In the genomic region with DNA sequence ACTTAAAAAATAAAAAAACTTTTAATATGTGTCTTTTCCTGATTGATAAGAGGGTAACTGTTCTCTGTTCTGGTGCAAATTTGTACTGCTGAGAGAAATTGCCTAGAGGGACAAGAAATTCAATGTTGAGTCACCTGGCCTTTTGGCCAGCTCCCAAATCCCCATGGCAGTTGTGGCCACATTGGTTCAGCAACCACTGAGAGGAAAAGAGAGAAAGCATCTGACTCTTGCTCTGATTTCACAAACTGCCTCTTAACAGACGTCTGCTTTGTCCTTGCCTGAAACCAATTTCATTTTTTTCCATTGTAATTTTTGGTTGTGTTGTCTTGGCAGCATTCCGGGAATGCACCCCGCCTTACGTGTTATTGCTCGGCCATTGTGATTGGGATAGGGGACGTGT, we compare ENCODE assay signal across 10 cellular contexts. TPM values are rescaled to one million over a fixed set of nuclear protein-coding genes. Genes with fewer than 3 reads are reported as not detected.
A peak's percentile ranks its signal among the peaks of the same experiment; 100 is the strongest.
DNase-seq lines count a peak whose midpoint lies in the region; ATAC-seq, FAIRE-seq and TF ChIP-seq lines count a peak whose summit lies in the region.
"Had no signal": no experiment of that assay in that cellular context is flagged by ENCODE, and none has a peak within 500 bp of the region (broad histone marks: within the 10 kb centered on the region; RNA-seq: fewer than 3 reads in every experiment).

No MANE protein-coding gene starts in this region.

- DNase-seq in stimulated activated CD4-positive, alpha-beta T cell treated with anti-CD3 and anti-CD28 coated beads, Interleukin-15, amount 100 ng/mL, for 24 hours, result peak; percentile 5
- no peak for DNase-seq in stimulated activated CD4-positive, alpha-beta T cell treated with anti-CD3 and anti-CD28 coated beads, Interleukin-4, amount 100 ng/mL, for 1 hour
- peak; percentile 98 for DNase-seq in SK-MEL-5 (ENCODE audit: low read depth, low spot score)
- DNase-seq in fibroblast of the conjunctiva (ENCODE audit: low read depth), result peak; percentile 1
- DNase-seq in urothelium cell line (ENCODE audit: low spot score), result peak; percentile 68
- DNase-seq in kidney glomerular epithelial cell (lab: John Stamatoyannopoulos, UW), result no peak
- DNase-seq in spleen, result no peak
- DNase-seq: NCI-H1694, T-helper 9 cell had no signal

- no peak overlapping the region for H3K27ac ChIP-seq in spleen

- intact Hi-C loops in spleen (cut with DNase I; ENCODE audit: low total_unique reads), result no loop called here

- peaks cover 0 to 8% (median 2%) of the 10 kb centered on the region in 6 donors for H3K4me1 ChIP-seq in spleen

- ATAC-seq in GM18520 (IDR thresholded peaks at IDR 0.05; ENCODE audit: unreplicated experiment), result no peak

- no peaks in the 10 kb centered on the region for H3K9me3 ChIP-seq in spleen

- no peak for TF ChIP-seq POLR2A in spleen (IDR thresholded peaks at IDR 0.05)

- FAIRE-seq in urothelium cell line (lab: Jason Lieb, UNC), result no peak

- no peaks in the 10 kb centered on the region for H3K36me3 ChIP-seq in spleen

- H3K4me3 ChIP-seq in spleen, result no peak overlapping the region

- no peak for TF ChIP-seq CTCF in spleen (IDR thresholded peaks at IDR 0.05 in 8 of 11, conservative IDR thresholded peaks at IDR 0.05 in 3 of 11)

- no peaks in the 10 kb centered on the region for H3K27me3 ChIP-seq in spleen (replicated peaks in 1 of 7)

- 75 to 80% (median 79%) methylated on average over 6 of the region's 6 CpGs for WGBS in spleen, 5 donors

- in situ Hi-C loops in SK-MEL-5 (cut with HindIII; ENCODE audit: low pct_unique_long_range_greater_than_20kb, low sequenced_read_pairs), result loop anchor here (25.0 kb wide), 1 partner anchor 225 kb away; no protein-coding TSS in a partner anchor

RNA-seq across cellular contexts. Expression of a gene that starts 42.4 kb away (rescaled TPM):
- 0.48 and 1.0 TPM in 2 replicates for total RNA-seq in SK-MEL-5 (2014; rRNA removed; shearing (Covaris generic))
- 1.0 and 1.5 TPM in 2 replicates for polyA plus RNA-seq in SK-MEL-5 (2015; cell fraction: cytosol; rRNA removed)
- polyA plus RNA-seq in SK-MEL-5 (2015; cell fraction: nucleus; rRNA removed), result 0.47 and 0.70 TPM in 2 replicates
- total RNA-seq in spleen, result 10 to 100 TPM in 5 of 7 donors, 1 to 10 TPM in 2; 4.2 to 22.7 (median 11.5) TPM
- 1 to 10 TPM in 1 of 3 donors, under 1 TPM in 2; 0.63 to 1.3 (median 0.70) TPM for polyA plus RNA-seq in spleen

Comparison
In these comparisons a context has a peak if more than half of its experiments do, and no peak if none do; other contexts are left out.
1. DNase-seq: peak in stimulated activated CD4-positive, alpha-beta T cell treated with anti-CD3 and anti-CD28 coated beads, Interleukin-15, amount 100 ng/mL, for 24 hours (single experiment), SK-MEL-5 (single experiment), fibroblast of the conjunctiva (single experiment) and urothelium cell line (single experiment); none in stimulated activated CD4-positive, alpha-beta T cell treated with anti-CD3 and anti-CD28 coated beads, Interleukin-4, amount 100 ng/mL, for 1 hour (single experiment), kidney glomerular epithelial cell (single experiment) and spleen (single experiment).